Comparison of ENCODE assay signal across 29 cellular contexts in genomic region chr17:57274162-57274561, GRCh38. TPM values are rescaled to one million over a fixed set of nuclear protein-coding genes. Genes with fewer than 3 reads are reported as not detected.
DNase-seq lines count a peak whose midpoint lies in the region; ATAC-seq and TF ChIP-seq lines count a peak whose summit lies in the region.
"Had no signal": no experiment of that assay in that cellular context is flagged by ENCODE, and none has a peak within 500 bp of the region (broad histone marks: within the 10 kb centered on the region; RNA-seq: fewer than 3 reads in every experiment).

No MANE protein-coding gene starts in this region.

- no peak overlapping the region for H3K4me3 Mint-ChIP-seq in T-helper 17 cell
- H3K4me3 Mint-ChIP-seq: CD4-positive, alpha-beta memory T cell; GM23338; HFFc6; IgD-negative memory B cell had no signal

- DNase-seq in T-helper 17 cell = no peak
- no peak for DNase-seq in caudate nucleus (lab: John Stamatoyannopoulos, UW)
- DNase-seq in testis = no peak
- no peak for DNase-seq in NOMO-1 treated with DMSO at 0.1 percent for 48 hours (lab: John Stamatoyannopoulos, UW; ENCODE audit: unreplicated experiment)
- no peak for DNase-seq in inferior parietal cortex (ENCODE audit: extremely low spot score)
- DNase-seq in occipital lobe (lab: John Stamatoyannopoulos, UW) = no peak
- DNase-seq: AML-193; C1 segment of cervical spinal cord; Caco-2; CD4-positive, alpha-beta memory T cell; DMS153; HFFc6; NCI-H1048; NCI-H1417; NCI-H1694; NCI-H2029 treated with DMSO at 0.1 percent for 48 hours; NCI-H446 treated with DMSO at 0.1 percent for 48 hours; NCI-H526; NCI-H82; NK-92 treated with Interleukin-12 subunit alpha and Interleukin-12 subunit beta, amount 100 ng/mL, for 24 hours; PC-9; Right ventricle myocardium superior; RPMI8226 had no signal

- intact Hi-C loops in testis (cut with DNase I; ENCODE audit: low total_unique reads) = no loop called here

- H3K27ac ChIP-seq in caudate nucleus (ENCODE audit: low read depth, low read length) (peak overlapping the region; percentile 86), layer of hippocampus (ENCODE audit: low read depth, low read length) (peak overlapping the region; percentile 78), testis (peak overlapping the region; percentile 77 to 82)
- H3K27ac ChIP-seq: A549, PC-9, SJSA1 had no signal

- 55 to 64% methylated on average over 3 of the region's 3 CpGs for whole genome bisulfite sequencing in testis, 2 donors

- H3K27me3 Mint-ChIP-seq in T-helper 17 cell = no peaks in the 10 kb centered on the region
- H3K27me3 Mint-ChIP-seq: CD4-positive, alpha-beta memory T cell; IgD-negative memory B cell had no signal

- H3K36me3 Mint-ChIP-seq in T-helper 17 cell (ENCODE audit: low read depth) = peaks cover 17% of the 10 kb centered on the region

- no peaks in the 10 kb centered on the region for H3K36me3 ChIP-seq in testis (ENCODE audit: low read depth, missing control alignments)

- H3K27me3 ChIP-seq in layer of hippocampus (ENCODE audit: control insufficient read depth, insufficient read depth, low read length) = no peaks in the 10 kb centered on the region
- no peaks in the 10 kb centered on the region for H3K27me3 ChIP-seq in testis
- H3K27me3 ChIP-seq: SJSA1 had no signal

- peak overlapping the region; percentile 89 for H3K27ac Mint-ChIP-seq in T-helper 17 cell
- H3K27ac Mint-ChIP-seq: GM23338, HFFc6 had no signal

- no peak overlapping the region for H3K4me3 ChIP-seq in testis
- H3K4me3 ChIP-seq: A549, GM23338, HAP-1, PC-9, SJSA1 had no signal

- ATAC-seq in T-helper 17 cell = no peak
- ATAC-seq: A549, GM23338 had no signal

- peak in 1 of 3 experiments; percentile 2 for TF ChIP-seq CTCF in testis (IDR thresholded peaks at IDR 0.05)

- peaks cover 49% of the 10 kb centered on the region for H3K4me1 ChIP-seq in testis
- H3K4me1 ChIP-seq: A549, SJSA1 had no signal

- peaks cover 43% of the 10 kb centered on the region for H3K4me1 Mint-ChIP-seq in T-helper 17 cell

- TF ChIP-seq POLR2A in testis (IDR thresholded peaks at IDR 0.05) = no peak

- H3K9me3 ChIP-seq in T-helper 17 cell (ENCODE audit: control insufficient read depth, low read length, poor library complexity, severe bottlenecking) = no peaks in the 10 kb centered on the region
- H3K9me3 ChIP-seq in testis = no peaks in the 10 kb centered on the region
- H3K9me3 ChIP-seq: A549, Caco-2, HAP-1, SJSA1 had no signal

RNA-seq across cellular contexts. Expression of gene MSI2, which starts 17.8 kb away (rescaled TPM):
- 100 to 1,000 TPM; 148 to 151 TPM for total RNA-seq in T-helper 17 cell
- total RNA-seq in testis = 100 to 1,000 TPM in 1 of 2 donors, 10 to 100 TPM in 1; 76.6 to 106 TPM
- polyA plus RNA-seq in testis (ENCODE audit: insufficient read depth, low read depth, low replicate concordance) = 46.5 TPM
- 44.6 TPM for total RNA-seq in occipital lobe
